Comparison of ENCODE assay signal across 9 cellular contexts in the genomic region with DNA sequence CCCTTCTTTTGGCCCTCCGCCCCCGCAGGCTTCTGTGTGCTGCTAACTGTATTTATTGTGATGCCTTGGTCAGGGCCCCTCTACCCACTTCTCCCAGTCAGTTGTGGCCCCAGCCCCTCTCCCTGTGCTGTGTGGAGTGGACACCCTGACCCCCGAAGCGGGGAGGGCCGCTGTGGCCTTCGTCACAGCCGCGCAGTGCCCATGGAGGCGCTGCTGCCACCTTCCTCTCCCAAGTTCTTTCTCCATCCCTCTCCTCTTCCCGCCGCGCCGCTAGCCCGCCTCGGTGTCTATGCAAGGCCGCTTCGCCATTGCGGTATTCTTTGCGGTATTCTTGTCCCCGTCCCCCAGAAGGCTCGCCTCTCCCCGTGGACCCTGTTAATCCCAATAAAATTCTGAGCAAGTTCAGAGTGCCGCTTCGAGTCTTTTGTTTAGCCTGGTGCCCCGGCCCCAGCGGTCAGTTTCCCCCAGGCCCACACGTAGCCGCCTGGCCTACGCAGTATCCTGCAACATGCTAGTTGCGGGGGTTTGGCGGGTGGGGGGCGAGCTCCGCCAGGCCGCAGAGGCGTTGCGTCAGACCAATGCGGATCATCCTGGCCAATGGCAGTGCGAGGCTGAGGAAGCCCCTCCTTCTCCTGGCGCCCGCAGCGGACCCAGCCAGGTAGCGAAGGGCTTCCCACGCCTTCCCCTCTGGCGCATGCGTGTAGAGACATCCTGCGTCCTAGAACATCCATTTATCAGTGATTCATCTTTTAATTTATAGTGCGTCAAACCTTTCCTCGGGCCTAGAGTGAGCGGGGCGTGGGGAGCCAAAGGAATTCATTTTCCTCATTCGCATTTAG. TPM values are rescaled to one million over a fixed set of nuclear protein-coding genes. Genes with fewer than 3 reads are reported as not detected.
DNase-seq lines count a peak whose midpoint lies in the region; ATAC-seq, FAIRE-seq and TF ChIP-seq lines count a peak whose summit lies in the region.
"Had no signal": no experiment of that assay in that cellular context is flagged by ENCODE, and none has a peak within 500 bp of the region (broad histone marks: within the 10 kb centered on the region; RNA-seq: fewer than 3 reads in every experiment).

No MANE protein-coding gene starts in this region.

- peaks cover 8% of the 10 kb centered on the region for H3K4me1 Mint-ChIP-seq in WTC11

- H3K27me3 Mint-ChIP-seq in WTC11 (ENCODE audit: low read depth) = no peaks in the 10 kb centered on the region; the same call in 1 of the 2 replicates

- peak overlapping the region; percentile 64 for H3K4me2 ChIP-seq in skeletal muscle satellite cell (ENCODE audit: low read length)

- peak overlapping the region; percentile 93 for H3K4me3 Mint-ChIP-seq in WTC11

- 21% methylated on average over 49 of the region's 51 CpGs for WGBS in HUES64

- H3K9me3 Mint-ChIP-seq in WTC11 = no peaks in the 10 kb centered on the region

- ATAC-seq in WTC11 = peak; percentile 90
- no peak for ATAC-seq in HG02973 (IDR thresholded peaks at IDR 0.05; ENCODE audit: unreplicated experiment)
- ATAC-seq in HG02970 (IDR thresholded peaks at IDR 0.05; ENCODE audit: low FRiP score, unreplicated experiment) = no peak

- POLR2A ChIA-PET in WTC11 (lab: Charles Lee) = interaction anchor here (0.7 to 1.0 kb wide), 2 partner anchors 93 to 153 kb away, joined by 3 read pairs; no protein-coding TSS in a partner anchor

- CTCF ChIA-PET in WTC11 (lab: Charles Lee) = interaction anchor here (1.0 to 1.7 kb wide), 5 partner anchors 16 to 93 kb away, joined by 3 to 9 read pairs (median 3); no protein-coding TSS in a partner anchor

- H3K27me3 ChIP-seq in HUES64 (ENCODE audit: insufficient read depth, low read length) (no peaks in the 10 kb centered on the region), bronchial epithelial cell (ENCODE audit: control insufficient read depth, insufficient read depth, low read length) (no peaks in the 10 kb centered on the region), skeletal muscle satellite cell (ENCODE audit: control insufficient read depth, insufficient read depth, low read length) (no peaks in the 10 kb centered on the region)

- DNase-seq in WTC11 (ENCODE audit: low spot score) = peak; percentile 84
- DNase-seq in bronchial epithelial cell (ENCODE audit: low read depth) = peak; percentile 83
- peak; percentile 67 for DNase-seq in inferior parietal cortex (ENCODE audit: extremely low spot score)

- peaks cover 32% of the 10 kb centered on the region for H3K36me3 ChIP-seq in HUES64 (ENCODE audit: insufficient read depth, low read length)
- no peaks in the 10 kb centered on the region for H3K36me3 ChIP-seq in bronchial epithelial cell (ENCODE audit: control insufficient read depth, insufficient read depth, low read length)
- H3K36me3 ChIP-seq in skeletal muscle satellite cell (ENCODE audit: insufficient read depth, low read length) = peaks cover 20% of the 10 kb centered on the region

- H3K4me3 ChIP-seq in GM12875 (ENCODE audit: low read depth, low read length) (peak overlapping the region; percentile 16), HUES64 (ENCODE audit: low read length) (peak overlapping the region; percentile 78), bronchial epithelial cell (ENCODE audit: low read depth, low read length) (peak overlapping the region; percentile 36), skeletal muscle satellite cell (ENCODE audit: low read length) (peak overlapping the region; percentile 45)

- FAIRE-seq in bronchial epithelial cell (lab: Jason Lieb, UNC) = no peak

- H3K4me1 ChIP-seq in HUES64 (ENCODE audit: insufficient read depth, low read length) = no peaks in the 10 kb centered on the region
- peaks cover 10% of the 10 kb centered on the region for H3K4me1 ChIP-seq in skeletal muscle satellite cell (ENCODE audit: control insufficient read depth, insufficient read depth, low read length)

- H3K27ac ChIP-seq in HUES64 (ENCODE audit: low read depth, low read length) = peak overlapping the region; percentile 74

- no peak for TF ChIP-seq CTCF in GM12875 (IDR thresholded peaks at IDR 0.05; ENCODE audit: borderline replicate concordance, insufficient read depth, low read depth, low read length)
- TF ChIP-seq CTCF in WTC11 (IDR thresholded peaks at IDR 0.05) = no peak
- no peak for TF ChIP-seq CTCF in bronchial epithelial cell (IDR thresholded peaks at IDR 0.05; ENCODE audit: insufficient read depth, low read length, severe bottlenecking)

- H3K27ac Mint-ChIP-seq in WTC11 = peak overlapping the region; percentile 97

- H3K9me3 ChIP-seq in HUES64 (ENCODE audit: insufficient read depth, low read depth, low read length) = no peaks in the 10 kb centered on the region
- no peaks in the 10 kb centered on the region for H3K9me3 ChIP-seq in skeletal muscle satellite cell (replicated peaks; ENCODE audit: low read length)

- H3K36me3 Mint-ChIP-seq in WTC11 = peaks cover 21% of the 10 kb centered on the region

- H3K9ac ChIP-seq in HUES64 (ENCODE audit: low read depth, low read length) = peak overlapping the region; percentile 81
- H3K9ac ChIP-seq in skeletal muscle satellite cell (ENCODE audit: low read depth, low read length) = peak overlapping the region; percentile 45

TF ChIP-seq in WTC11, 78 proteins besides CTCF, POLR2A, EP300 and RAD21 (continues in another document):
- TF ChIP-seq TCF7 (CRISPR knock-in tag; IDR thresholded peaks at IDR 0.05; ENCODE audit: low read depth) = no peak
- TF ChIP-seq OVOL2 (CRISPR knock-in tag; IDR thresholded peaks at IDR 0.05; ENCODE audit: borderline replicate concordance) = no peak
- TF ChIP-seq, protein P1, sequence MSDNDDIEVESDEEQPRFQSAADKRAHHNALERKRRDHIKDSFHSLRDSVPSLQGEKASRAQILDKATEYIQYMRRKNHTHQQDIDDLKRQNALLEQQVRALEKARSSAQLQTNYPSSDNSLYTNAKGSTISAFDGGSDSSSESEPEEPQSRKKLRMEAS (CRISPR knock-in tag; IDR thresholded peaks at IDR 0.05) = peak; percentile 51; the same call in 1 of the 2 replicates
- TF ChIP-seq FOXK1 (CRISPR knock-in tag; IDR thresholded peaks at IDR 0.05) = peak; percentile 58; the same call in 1 of the 2 replicates
- TF ChIP-seq, protein P2, sequence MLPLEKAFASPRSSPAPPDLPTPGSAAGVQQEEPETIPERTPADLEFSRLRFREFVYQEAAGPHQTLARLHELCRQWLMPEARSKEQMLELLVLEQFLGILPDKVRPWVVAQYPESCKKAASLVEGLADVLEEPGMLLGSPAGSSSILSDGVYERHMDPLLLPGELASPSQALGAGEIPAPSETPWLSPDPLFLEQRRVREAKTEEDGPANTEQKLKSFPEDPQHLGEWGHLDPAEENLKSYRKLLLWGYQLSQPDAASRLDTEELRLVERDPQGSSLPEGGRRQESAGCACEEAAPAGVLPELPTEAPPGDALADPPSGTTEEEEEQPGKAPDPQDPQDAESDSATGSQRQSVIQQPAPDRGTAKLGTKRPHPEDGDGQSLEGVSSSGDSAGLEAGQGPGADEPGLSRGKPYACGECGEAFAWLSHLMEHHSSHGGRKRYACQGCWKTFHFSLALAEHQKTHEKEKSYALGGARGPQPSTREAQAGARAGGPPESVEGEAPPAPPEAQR (CRISPR knock-in tag; IDR thresholded peaks at IDR 0.05) = no peak
- TF ChIP-seq HMGA2 (CRISPR knock-in tag; IDR thresholded peaks at IDR 0.05) = no peak
- TF ChIP-seq E2F1 (CRISPR knock-in tag; IDR thresholded peaks at IDR 0.05) = no peak
- TF ChIP-seq AR (CRISPR knock-in tag; IDR thresholded peaks at IDR 0.05) = no peak

RNA-seq across cellular contexts. Expression of gene KANTR, which starts 5.6 kb away (rescaled TPM):
- polyA plus RNA-seq in HUES64 (2013, experiment 1 of 2) = 1.9 TPM
- polyA plus RNA-seq in HUES64 (2013, experiment 2 of 2) = 3.0 TPM
- total RNA-seq in WTC11 (2021) = 13.4 to 14.9 TPM (median 14.0 TPM) in 3 replicates
- total RNA-seq in bronchial epithelial cell = 4.5 and 5.5 TPM in 2 replicates
- 3.5 and 4.4 TPM in 2 replicates for total RNA-seq in skeletal muscle satellite cell (2012; rRNA removed)

RNA-seq across cellular contexts. Expression of gene TSPYL2, which starts 6.2 kb away (rescaled TPM):
- 12.9 TPM for polyA plus RNA-seq in HUES64 (2013, experiment 1 of 2)
- 12.6 TPM for polyA plus RNA-seq in HUES64 (2013, experiment 2 of 2)
- 14.6 to 17.9 TPM (median 16.2 TPM) in 3 replicates for total RNA-seq in WTC11 (2021)
- 8.7 and 12.9 TPM in 2 replicates for total RNA-seq in bronchial epithelial cell
- total RNA-seq in skeletal muscle satellite cell (2012; rRNA removed) = 9.4 and 11.9 TPM in 2 replicates

RNA-seq across cellular contexts. Expression of gene GPR173, which starts 39.8 kb away (rescaled TPM):
- 3.1 TPM for polyA plus RNA-seq in HUES64 (2013, experiment 1 of 2)
- 4.9 TPM for polyA plus RNA-seq in HUES64 (2013, experiment 2 of 2)
- total RNA-seq in WTC11 (2021) = 7.3 to 11.0 TPM (median 9.3 TPM) in 3 replicates
- total RNA-seq in bronchial epithelial cell = under 0.01 TPM in 1 of 2 replicates, not detected in the other
- 2.0 and 3.1 TPM in 2 replicates for total RNA-seq in skeletal muscle satellite cell (2012; rRNA removed)
- total RNA-seq: T-helper 2 cell treated with Interferon-gamma antibody and Interleukin-4, amounts not matched to agents 100 ng/mL and 5 ng/mL, for 36 hours had no signal

Comparison
In these comparisons a context has a peak if more than half of its experiments do, and no peak if none do; other contexts are left out.
1. H3K4me3 ChIP-seq: peak in every context shown above with its lines; median percentile 78 in HUES64; 45 in skeletal muscle satellite cell; 36 in bronchial epithelial cell; 16 in GM12875.